ENCODE assay signal across 9 cellular contexts in genomic region chr16:278863-279366, GRCh38. TPM values are rescaled to one million over a fixed set of nuclear protein-coding genes. Genes with fewer than 3 reads are reported as not detected.
DNase-seq lines count a peak whose midpoint lies in the region; ATAC-seq and TF ChIP-seq lines count a peak whose summit lies in the region.
"Had no signal": no experiment of that assay in that cellular context is flagged by ENCODE, and none has a peak within 500 bp of the region (broad histone marks: within the 10 kb centered on the region; RNA-seq: fewer than 3 reads in every experiment).

No MANE protein-coding gene starts in this region.

- H3K9me3 ChIP-seq in mucosa of descending colon = no peaks in the 10 kb centered on the region

- H3K36me3 ChIP-seq in mucosa of descending colon (ENCODE audit: low read depth) = no peaks in the 10 kb centered on the region

- peaks cover 4% of the 10 kb centered on the region for H3K4me1 Mint-ChIP-seq in activated naive CD8-positive, alpha-beta T cell treated with anti-CD3 and anti-CD28 coated beads for 36 hours

- intact Hi-C loops in mucosa of descending colon (cut with DNase I, micrococcal nuclease) = no loop called here

- H3K9me3 Mint-ChIP-seq in activated naive CD8-positive, alpha-beta T cell treated with anti-CD3 and anti-CD28 coated beads for 36 hours = no peaks in the 10 kb centered on the region
- H3K9me3 Mint-ChIP-seq: activated B cell treated with CpG ODN at 0.5 μM for 24 hours had no signal

- H3K4me3 ChIP-seq in mucosa of descending colon = no peak overlapping the region

- TF ChIP-seq CTCF in mucosa of descending colon (IDR thresholded peaks at IDR 0.05) = no peak

- no peaks in the 10 kb centered on the region for H3K36me3 Mint-ChIP-seq in activated naive CD8-positive, alpha-beta T cell treated with anti-CD3 and anti-CD28 coated beads for 36 hours

- ATAC-seq in mucosa of descending colon (peak; percentile 58), HG03135 (IDR thresholded peaks at IDR 0.05; ENCODE audit: unreplicated experiment) (no peak), GM21717 (IDR thresholded peaks at IDR 0.05; ENCODE audit: unreplicated experiment) (no peak)

- peaks cover 44% of the 10 kb centered on the region for H3K27me3 Mint-ChIP-seq in activated naive CD8-positive, alpha-beta T cell treated with anti-CD3 and anti-CD28 coated beads for 36 hours

- H3K27ac Mint-ChIP-seq in activated naive CD8-positive, alpha-beta T cell treated with anti-CD3 and anti-CD28 coated beads for 36 hours = no peak overlapping the region
- H3K27ac Mint-ChIP-seq: activated B cell treated with CpG ODN at 0.5 μM for 24 hours had no signal

- peak; percentile 15 for DNase-seq in activated naive CD4-positive, alpha-beta T cell treated with Interleukin-2 at 50 U/mL for 16 hours
- no peak for DNase-seq in activated naive CD4-positive, alpha-beta T cell (lab: John Stamatoyannopoulos, UW)
- peak; percentile 71 for DNase-seq in NCI-H2171 treated with DMSO at 0.1 percent for 48 hours (lab: John Stamatoyannopoulos, UW)
- peak; percentile 53 for DNase-seq in activated naive CD8-positive, alpha-beta T cell treated with anti-CD3 and anti-CD28 coated beads for 36 hours
- no peak for DNase-seq in mucosa of descending colon
- no peak for DNase-seq in GM19240 (ENCODE audit: insufficient read length, low spot score)
- DNase-seq: activated B cell treated with CpG ODN at 0.5 μM for 24 hours had no signal

- peaks cover 23% of the 10 kb centered on the region for H3K4me1 ChIP-seq in mucosa of descending colon (ENCODE audit: low read depth)

- H3K4me3 Mint-ChIP-seq in activated naive CD8-positive, alpha-beta T cell treated with anti-CD3 and anti-CD28 coated beads for 36 hours = no peak overlapping the region
- H3K4me3 Mint-ChIP-seq: activated B cell treated with CpG ODN at 0.5 μM for 24 hours had no signal

RNA-seq across cellular contexts. Expression of gene ARHGDIG, which starts 1.5 kb away (rescaled TPM):
- total RNA-seq in activated naive CD8-positive, alpha-beta T cell treated with anti-CD3 and anti-CD28 coated beads for 36 hours = not detected
- total RNA-seq in mucosa of descending colon = 1 to 10 TPM; 1.7 to 6.8 (median 1.9) TPM
- total RNA-seq: activated B cell treated with CpG ODN at 0.5 μM for 24 hours had no signal

RNA-seq across cellular contexts. Expression of gene RGS11, which starts 3.2 kb away (rescaled TPM):
- not detected for total RNA-seq in activated naive CD8-positive, alpha-beta T cell treated with anti-CD3 and anti-CD28 coated beads for 36 hours
- total RNA-seq in mucosa of descending colon = 10 to 100 TPM in 1 of 3 donors, 1 to 10 TPM in 2; 2.6 to 10.0 (median 8.1) TPM
- total RNA-seq: activated B cell treated with CpG ODN at 0.5 μM for 24 hours had no signal

RNA-seq across cellular contexts. Expression of gene PDIA2, which starts 4.0 kb away (rescaled TPM):
- not detected for total RNA-seq in activated naive CD8-positive, alpha-beta T cell treated with anti-CD3 and anti-CD28 coated beads for 36 hours
- 1 to 10 TPM in 2 of 3 donors, under 1 TPM in 1; 0.23 to 2.8 (median 1.3) TPM for total RNA-seq in mucosa of descending colon
- total RNA-seq: activated B cell treated with CpG ODN at 0.5 μM for 24 hours had no signal

RNA-seq across cellular contexts. Expression of gene FAM234A, which starts 44.3 kb away (rescaled TPM):
- 10 to 100 TPM; 20.9 to 24.1 TPM for total RNA-seq in activated naive CD8-positive, alpha-beta T cell treated with anti-CD3 and anti-CD28 coated beads for 36 hours
- 100 to 1,000 TPM in 1 of 3 donors, 10 to 100 TPM in 2; 87.1 to 129 (median 99.1) TPM for total RNA-seq in mucosa of descending colon

RNA-seq across cellular contexts. Expression of gene LUC7L, which starts 49.7 kb away (rescaled TPM):
- 10 to 100 TPM; 61.9 to 65.3 TPM for total RNA-seq in activated naive CD8-positive, alpha-beta T cell treated with anti-CD3 and anti-CD28 coated beads for 36 hours
- 10 to 100 TPM; 47.8 to 86.8 (median 67.2) TPM for total RNA-seq in mucosa of descending colon

Comparison
In these comparisons a context has a peak if more than half of its experiments do, and no peak if none do; other contexts are left out.
1. DNase-seq: peak in activated naive CD4-positive, alpha-beta T cell treated with Interleukin-2 at 50 U/mL for 16 hours (single experiment), NCI-H2171 treated with DMSO at 0.1 percent for 48 hours (single experiment) and activated naive CD8-positive, alpha-beta T cell treated with anti-CD3 and anti-CD28 coated beads for 36 hours (single experiment); none in activated naive CD4-positive, alpha-beta T cell (0 of 4), mucosa of descending colon (0 of 3) and GM19240 (single experiment).